Comparison of ENCODE assay signal across 3 cellular contexts in the genomic region with DNA sequence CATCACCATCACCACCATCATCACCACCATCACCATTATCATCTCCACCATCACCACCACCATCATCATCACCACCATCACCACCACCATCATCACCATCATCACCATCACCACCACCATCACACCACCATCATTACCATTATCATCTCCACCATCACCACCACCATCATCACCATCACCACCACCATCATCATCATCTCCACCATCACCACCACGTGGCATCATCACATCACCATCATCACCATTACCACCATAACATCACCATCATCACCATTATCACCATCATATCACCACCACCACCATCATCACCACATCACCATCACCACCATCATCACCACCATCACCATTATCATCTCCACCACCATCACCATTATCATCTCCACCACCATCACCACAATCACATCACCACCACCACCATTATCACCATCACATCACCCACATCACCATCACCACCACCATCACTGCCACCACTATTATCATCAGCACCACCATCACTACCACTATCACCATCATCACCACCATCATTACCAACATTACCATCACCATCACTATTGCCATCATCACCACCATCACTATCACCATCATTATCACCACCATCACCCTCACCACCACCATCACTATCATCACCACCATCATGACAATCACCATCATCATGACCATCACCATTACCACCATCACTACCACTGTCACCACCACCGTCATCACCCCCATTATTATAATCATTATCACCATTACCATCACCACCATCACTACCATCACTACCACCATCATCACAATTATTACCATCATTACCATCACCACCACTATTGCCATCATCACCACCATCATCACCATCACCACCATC.
A peak's percentile ranks its signal among the peaks of the same experiment; 100 is the strongest.
TF ChIP-seq lines count a peak whose summit lies in the region.

No MANE protein-coding gene starts in this region.

TF ChIP-seq in HepG2, 621 proteins besides CTCF, POLR2A, EP300 and RAD21 (continues in another document):
- no peak for TF ChIP-seq NFKBIZ (CRISPR knock-in tag; IDR thresholded peaks at IDR 0.05)
- peak; percentile 64 for TF ChIP-seq MNT (IDR thresholded peaks at IDR 0.05)
- no peak for TF ChIP-seq ZNF468 (CRISPR knock-in tag; IDR thresholded peaks at IDR 0.05)
- peak; percentile 94 for TF ChIP-seq CREB1 (IDR thresholded peaks at IDR 0.05)
- TF ChIP-seq CREB1 (CRISPR knock-in tag; IDR thresholded peaks at IDR 0.05): no peak
- TF ChIP-seq RFXANK (CRISPR knock-in tag; IDR thresholded peaks at IDR 0.05): no peak
- 0 out of 2 replicates have a peak, but pooled peaks have one; percentile 4 for TF ChIP-seq PLRG1 (conservative IDR thresholded peaks at IDR 0.05)
- no peak for TF ChIP-seq UBTF (CRISPR knock-in tag; IDR thresholded peaks at IDR 0.05)
- TF ChIP-seq ZNF614 (CRISPR knock-in tag; IDR thresholded peaks at IDR 0.05; ENCODE audit: borderline replicate concordance): no peak
- no peak for TF ChIP-seq GZF1 (CRISPR knock-in tag; IDR thresholded peaks at IDR 0.05)
- peak; percentile 54; the same call in 1 of the 2 replicates for TF ChIP-seq ZNF207 (IDR thresholded peaks at IDR 0.05; ENCODE audit: borderline replicate concordance)
- TF ChIP-seq, protein P1, sequence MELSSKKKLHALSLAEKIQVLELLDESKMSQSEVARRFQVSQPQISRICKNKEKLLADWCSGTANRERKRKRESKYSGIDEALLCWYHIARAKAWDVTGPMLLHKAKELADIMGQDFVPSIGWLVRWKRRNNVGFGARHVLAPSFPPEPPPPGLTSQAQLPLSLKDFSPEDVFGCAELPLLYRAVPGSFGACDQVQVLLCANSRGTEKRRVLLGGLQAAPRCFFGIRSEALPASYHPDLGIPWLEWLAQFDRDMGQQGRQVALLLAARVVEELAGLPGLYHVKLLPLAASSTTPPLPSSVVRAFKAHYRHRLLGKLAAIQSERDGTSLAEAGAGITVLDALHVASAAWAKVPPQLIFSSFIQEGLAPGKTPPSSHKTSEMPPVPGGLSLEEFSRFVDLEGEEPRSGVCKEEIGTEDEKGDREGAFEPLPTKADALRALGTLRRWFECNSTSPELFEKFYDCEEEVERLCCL (CRISPR knock-in tag; IDR thresholded peaks at IDR 0.05; ENCODE audit: borderline replicate concordance): no peak
- TF ChIP-seq FOXP1 (IDR thresholded peaks at IDR 0.05): 0 out of 2 replicates have a peak, but pooled peaks have one; percentile 17
- no peak for TF ChIP-seq FOXP1 (CRISPR knock-in tag; IDR thresholded peaks at IDR 0.05)
- no peak for TF ChIP-seq PHF21A (CRISPR knock-in tag; IDR thresholded peaks at IDR 0.05)
- TF ChIP-seq ATM (IDR thresholded peaks at IDR 0.05; ENCODE audit: borderline replicate concordance): 0 out of 2 replicates have a peak, but pooled peaks have one; percentile 37
- peak; percentile 57 for TF ChIP-seq PHB2 (IDR thresholded peaks at IDR 0.05; ENCODE audit: partially characterized antibody)

TF ChIP-seq in IMR-90, 13 proteins besides CTCF, POLR2A, EP300 and RAD21:
- no peak for TF ChIP-seq BHLHE40 (IDR thresholded peaks at IDR 0.05; ENCODE audit: low read depth, low read length)
- no peak for TF ChIP-seq MAZ (IDR thresholded peaks at IDR 0.05; ENCODE audit: borderline replicate concordance, low read depth, low read length)
- no peak for TF ChIP-seq MAFK (IDR thresholded peaks at IDR 0.05; ENCODE audit: low read depth, low read length)
- TF ChIP-seq ELK1 (IDR thresholded peaks at IDR 0.05; ENCODE audit: borderline replicate concordance, low read depth, low read length): no peak
- no peak for TF ChIP-seq NFE2L2 (IDR thresholded peaks at IDR 0.05; ENCODE audit: low read depth, low read length)
- TF ChIP-seq FOS (IDR thresholded peaks at IDR 0.05; ENCODE audit: low read depth, low read length): no peak
- no peak for TF ChIP-seq CEBPB (IDR thresholded peaks at IDR 0.05; ENCODE audit: low read depth, low read length)
- no peak for TF ChIP-seq RFX5 (IDR thresholded peaks at IDR 0.05; ENCODE audit: low read depth, low read length)
- TF ChIP-seq SMC3 (IDR thresholded peaks at IDR 0.05; ENCODE audit: low read depth, low read length): no peak
- TF ChIP-seq CHD1 (IDR thresholded peaks at IDR 0.05; ENCODE audit: low read depth, low read length): no peak
- no peak for TF ChIP-seq USF2 (IDR thresholded peaks at IDR 0.05; ENCODE audit: low read depth, low read length)
- no peak for TF ChIP-seq RCOR1 (IDR thresholded peaks at IDR 0.05; ENCODE audit: insufficient replicate concordance, low read length)
- no peak for TF ChIP-seq MXI1 (IDR thresholded peaks at IDR 0.05; ENCODE audit: borderline replicate concordance, low read depth, low read length)

TF ChIP-seq in endothelial cell of umbilical vein, 7 proteins besides CTCF, POLR2A, EP300 and RAD21:
- TF ChIP-seq EZH2 (IDR thresholded peaks at IDR 0.05; ENCODE audit: borderline replicate concordance, low read depth, low read length, severe bottlenecking) (no peak), POLR2AphosphoS5 (IDR thresholded peaks at IDR 0.05; ENCODE audit: insufficient read depth, low read depth, low read length) (no peak)
- TF ChIP-seq, protein P2, sequence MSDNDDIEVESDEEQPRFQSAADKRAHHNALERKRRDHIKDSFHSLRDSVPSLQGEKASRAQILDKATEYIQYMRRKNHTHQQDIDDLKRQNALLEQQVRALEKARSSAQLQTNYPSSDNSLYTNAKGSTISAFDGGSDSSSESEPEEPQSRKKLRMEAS (IDR thresholded peaks at IDR 0.05; ENCODE audit: insufficient read depth, insufficient read length): no peak
